16 cellular contexts compared by ENCODE assay signal in the genomic region with DNA sequence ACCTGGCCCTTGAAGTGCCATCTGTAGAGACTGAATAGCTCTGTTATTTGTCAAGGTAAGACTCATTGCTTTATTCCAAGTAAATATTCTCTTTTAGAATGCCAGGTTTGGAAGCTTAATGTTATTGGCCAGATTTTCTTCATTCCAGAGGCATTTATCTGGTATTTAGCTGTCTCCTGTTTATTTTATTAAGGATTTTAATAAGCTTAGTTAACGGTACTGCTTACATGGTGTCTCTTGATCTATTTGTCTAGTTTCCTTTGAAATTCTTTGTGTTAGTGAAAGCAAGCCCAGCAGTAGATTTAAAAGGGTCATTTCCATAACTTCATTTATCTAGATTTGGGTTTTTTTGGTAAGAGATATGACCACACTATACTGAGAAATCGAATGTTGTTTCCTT.
"Had no signal": no experiment of that assay in that cellular context is flagged by ENCODE, and none has a peak within 500 bp of the region (broad histone marks: within the 10 kb centered on the region; RNA-seq: fewer than 3 reads in every experiment).

No MANE protein-coding gene starts in this region.

- H3K4me3 ChIP-seq: gastrocnemius medialis, left ventricle myocardium inferior, pancreas, thoracic aorta, upper lobe of left lung had no signal

- H3K27ac Mint-ChIP-seq: stimulated activated memory B cell treated with anti-CD40 and anti-IgM and Interleukin-4, amounts not matched to agents 10 μg/mL and 1 μg/mL and 100 μg/mL, for 72 hours had no signal

- H3K27me3 Mint-ChIP-seq: stimulated activated memory B cell treated with anti-CD40 and anti-IgM and Interleukin-4, amounts not matched to agents 10 μg/mL and 1 μg/mL and 100 μg/mL, for 72 hours had no signal

- H3K36me3 ChIP-seq: gastrocnemius medialis, left ventricle myocardium inferior, pancreas, thoracic aorta, upper lobe of left lung had no signal

- H3K27me3 ChIP-seq: gastrocnemius medialis, pancreas, upper lobe of left lung had no signal

- H3K9me3 Mint-ChIP-seq: stimulated activated memory B cell treated with anti-CD40 and anti-IgM and Interleukin-4, amounts not matched to agents 10 μg/mL and 1 μg/mL and 100 μg/mL, for 72 hours had no signal

- H3K4me3 Mint-ChIP-seq: stimulated activated memory B cell treated with anti-CD40 and anti-IgM and Interleukin-4, amounts not matched to agents 10 μg/mL and 1 μg/mL and 100 μg/mL, for 72 hours had no signal

- ATAC-seq: gastrocnemius medialis; pancreas; sciatic nerve; stimulated activated memory B cell treated with anti-CD40 and anti-IgM and Interleukin-4, amounts not matched to agents 10 μg/mL and 1 μg/mL and 100 μg/mL, for 72 hours had no signal

- DNase-seq: activated CD4-positive, alpha-beta T cell treated with anti-CD3 and anti-CD28 coated beads for 1 hour; aorta; cerebellar nuclear complex; cortex of kidney; erythroblast; gastrocnemius medialis; head of caudate nucleus; kidney; left ventricle myocardium inferior; pancreas; stimulated activated CD4-positive, alpha-beta T cell treated with anti-CD3 and anti-CD28 coated beads, Interleukin-4, amount 100 ng/mL, for 4 hours; upper lobe of left lung; WERI-Rb-1 had no signal

- H3K9me3 ChIP-seq: gastrocnemius medialis, left ventricle myocardium inferior, pancreas, thoracic aorta, upper lobe of left lung had no signal

- H3K27ac ChIP-seq: gastrocnemius medialis, left ventricle myocardium inferior, pancreas, thoracic aorta, WERI-Rb-1 had no signal
